15 cellular contexts compared by ENCODE assay signal in the genomic region with DNA sequence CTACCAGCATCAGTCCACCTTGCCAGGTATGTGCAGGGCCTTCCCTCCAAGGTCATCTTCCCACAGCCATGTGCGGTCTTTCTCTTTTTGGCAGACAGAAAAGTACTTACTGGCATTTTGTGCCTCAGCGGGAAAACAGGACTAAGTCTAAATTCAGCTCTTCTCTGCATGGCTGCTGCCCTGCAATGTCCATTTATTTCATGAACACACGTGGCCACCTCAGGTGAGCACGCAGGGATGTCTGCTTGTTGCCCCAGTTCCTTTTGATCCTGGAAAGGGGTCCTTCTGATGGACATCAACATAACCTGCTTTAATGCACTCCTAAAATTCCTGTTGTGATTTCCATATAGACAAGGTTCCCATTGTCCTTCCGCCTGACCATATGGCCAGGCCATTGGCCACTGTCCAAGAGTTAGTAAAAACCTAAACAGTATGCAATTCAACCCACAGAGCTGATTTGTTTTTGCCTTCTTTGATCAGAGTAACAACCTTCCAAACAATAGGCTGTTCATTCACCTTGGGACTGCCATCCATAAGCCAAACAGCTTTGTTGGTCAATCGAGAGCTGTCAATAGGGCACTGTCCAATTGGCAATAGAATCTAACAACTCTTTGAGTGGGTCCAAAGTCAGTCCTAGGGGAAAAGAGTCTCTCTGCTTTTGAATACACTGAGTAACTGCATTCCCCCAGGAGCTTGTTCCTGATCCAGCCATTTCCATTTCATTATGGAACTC. TPM values are rescaled to one million over a fixed set of nuclear protein-coding genes. Genes with fewer than 3 reads are reported as not detected.
"Had no signal": no experiment of that assay in that cellular context is flagged by ENCODE, and none has a peak within 500 bp of the region (broad histone marks: within the 10 kb centered on the region; RNA-seq: fewer than 3 reads in every experiment).

No MANE protein-coding gene starts in this region.

- H3K9me3 Mint-ChIP-seq: natural killer cell treated with Interleukin-12 subunit alpha and Interleukin-12 subunit beta and Interleukin-15 and Interleukin-18, amount 100 ng/mL, for 72 hours had no signal

- H3K27ac ChIP-seq: gastrocnemius medialis, heart right ventricle, WERI-Rb-1 had no signal

- H3K27me3 ChIP-seq: gastrocnemius medialis, heart right ventricle had no signal

- H3K9me3 ChIP-seq: gastrocnemius medialis had no signal

- H3K4me3 ChIP-seq: gastrocnemius medialis, heart right ventricle had no signal

- H3K4me1 Mint-ChIP-seq: activated CD4-positive, alpha-beta memory T cell treated with anti-CD3 and anti-CD28 coated beads, Interleukin-2, amount 10 ng/mL, durations not matched to agents 7 days and 5 days; activated CD4-positive, alpha-beta T cell treated with anti-CD3 and anti-CD28 coated beads for 36 hours; activated naive CD8-positive, alpha-beta T cell treated with anti-CD3 and anti-CD28 coated beads, Interleukin-2, amount 10 ng/mL, durations not matched to agents 7 days and 5 days; brain; T-helper 17 cell had no signal

- H3K4me3 Mint-ChIP-seq: activated CD4-positive, alpha-beta memory T cell treated with anti-CD3 and anti-CD28 coated beads, Interleukin-2, amount 10 ng/mL, durations not matched to agents 7 days and 5 days; activated CD4-positive, alpha-beta T cell treated with anti-CD3 and anti-CD28 coated beads for 36 hours; activated naive CD8-positive, alpha-beta T cell treated with anti-CD3 and anti-CD28 coated beads, Interleukin-2, amount 10 ng/mL, durations not matched to agents 7 days and 5 days; brain; natural killer cell treated with Interleukin-12 subunit alpha and Interleukin-12 subunit beta and Interleukin-15 and Interleukin-18, amount 100 ng/mL, for 72 hours; T-helper 17 cell had no signal

- H3K36me3 ChIP-seq: gastrocnemius medialis, heart right ventricle, WERI-Rb-1 had no signal

- ATAC-seq: activated CD4-positive, alpha-beta T cell treated with anti-CD3 and anti-CD28 coated beads for 36 hours; gastrocnemius medialis; natural killer cell treated with Interleukin-12 subunit alpha and Interleukin-12 subunit beta and Interleukin-15 and Interleukin-18, amount 100 ng/mL, for 72 hours; T-helper 17 cell had no signal

- H3K4me1 ChIP-seq: gastrocnemius medialis, heart right ventricle had no signal

- H3K27ac Mint-ChIP-seq: activated CD4-positive, alpha-beta memory T cell treated with anti-CD3 and anti-CD28 coated beads, Interleukin-2, amount 10 ng/mL, durations not matched to agents 7 days and 5 days; activated CD4-positive, alpha-beta T cell treated with anti-CD3 and anti-CD28 coated beads for 36 hours; activated naive CD8-positive, alpha-beta T cell treated with anti-CD3 and anti-CD28 coated beads, Interleukin-2, amount 10 ng/mL, durations not matched to agents 7 days and 5 days; natural killer cell treated with Interleukin-12 subunit alpha and Interleukin-12 subunit beta and Interleukin-15 and Interleukin-18, amount 100 ng/mL, for 72 hours; T-helper 17 cell had no signal

- H3K36me3 Mint-ChIP-seq: activated naive CD8-positive, alpha-beta T cell treated with anti-CD3 and anti-CD28 coated beads, Interleukin-2, amount 10 ng/mL, durations not matched to agents 7 days and 5 days; brain; natural killer cell treated with Interleukin-12 subunit alpha and Interleukin-12 subunit beta and Interleukin-15 and Interleukin-18, amount 100 ng/mL, for 72 hours had no signal

- DNase-seq: activated CD4-positive, alpha-beta memory T cell treated with anti-CD3 and anti-CD28 coated beads, Interleukin-2, amount 10 ng/mL, durations not matched to agents 7 days and 5 days; activated CD4-positive, alpha-beta T cell treated with anti-CD3 and anti-CD28 coated beads for 36 hours; activated naive CD8-positive, alpha-beta T cell treated with anti-CD3 and anti-CD28 coated beads, Interleukin-2, amount 10 ng/mL, durations not matched to agents 7 days and 5 days; activated T-cell treated with anti-CD3 and anti-CD28 coated beads, Interleukin-2, amount 50 U/mL, for 48 hours; gastrocnemius medialis; heart right ventricle; stimulated activated CD4-positive, alpha-beta T cell treated with anti-CD3 and anti-CD28 coated beads, Interleukin-15, amount 100 ng/mL, for 24 hours; stimulated activated CD4-positive, alpha-beta T cell treated with anti-CD3 and anti-CD28 coated beads, Interleukin-4, amount 100 ng/mL, for 1 hour; stimulated activated naive CD4-positive, alpha-beta T cell treated with Interleukin-2 at 50 U/mL for 16 hours; T-helper 17 cell; WERI-Rb-1 had no signal

RNA-seq across cellular contexts. Expression of gene TREH, which starts 5.9 kb away (rescaled TPM):
- total RNA-seq: activated CD4-positive, alpha-beta memory T cell treated with anti-CD3 and anti-CD28 coated beads, Interleukin-2, amount 10 ng/mL, durations not matched to agents 7 days and 5 days; activated CD4-positive, alpha-beta T cell treated with anti-CD3 and anti-CD28 coated beads for 36 hours; activated naive CD8-positive, alpha-beta T cell treated with anti-CD3 and anti-CD28 coated beads, Interleukin-2, amount 10 ng/mL, durations not matched to agents 7 days and 5 days; dermis microvascular lymphatic vessel endothelial cell; epithelial cell of proximal tubule; gastrocnemius medialis; natural killer cell treated with Interleukin-12 subunit alpha and Interleukin-12 subunit beta and Interleukin-15 and Interleukin-18, amount 100 ng/mL, for 72 hours; T-helper 17 cell had no signal
